In genomic region chr10:132096863-132097478, GRCh38 we compare ENCODE assay signal across 23 cellular contexts. TPM values are rescaled to one million over a fixed set of nuclear protein-coding genes. Genes with fewer than 3 reads are reported as not detected.
"Had no signal": no experiment of that assay in that cellular context is flagged by ENCODE, and none has a peak within 500 bp of the region (broad histone marks: within the 10 kb centered on the region; RNA-seq: fewer than 3 reads in every experiment).

No MANE protein-coding gene starts in this region.

- FAIRE-seq: small intestine had no signal

- H3K9ac ChIP-seq: parathyroid adenoma had no signal

- H3K9me3 ChIP-seq: adrenal gland, ascending aorta, left ventricle myocardium inferior, right lobe of liver, transverse colon, uterus had no signal

- H3K36me3 Mint-ChIP-seq: activated naive CD4-positive, alpha-beta T cell treated with anti-CD3 and anti-CD28 coated beads, Interleukin-2, amount 50 U/mL, for 24 hours; stimulated activated memory B cell treated with anti-CD40 and anti-IgM and Interleukin-4, amounts not matched to agents 10 μg/mL and 1 μg/mL and 100 μg/mL, for 72 hours had no signal

- H2AFZ ChIP-seq: parathyroid adenoma had no signal

- H3K36me3 ChIP-seq: adrenal gland, ascending aorta, brain microvascular endothelial cell, left ventricle myocardium inferior, right lobe of liver, transverse colon, uterus had no signal

- H3K4me3 ChIP-seq: adrenal gland, ascending aorta, left ventricle myocardium inferior, right lobe of liver, transverse colon, uterus had no signal

- H3K9me3 Mint-ChIP-seq: activated naive CD4-positive, alpha-beta T cell treated with anti-CD3 and anti-CD28 coated beads, Interleukin-2, amount 50 U/mL, for 24 hours; activated T-helper 1 cell treated with anti-CD3 and anti-CD28 coated beads, Interleukin-12 subunit alpha, Interleukin-12 subunit beta, Interleukin-2, Interleukin-4 antibody, amounts not matched to agents 30 ng/mL and 10 ng/mL and 1 ng/mL, durations not matched to agents 14 hours and 24 hours and 36 hours; stimulated activated memory B cell treated with anti-CD40 and anti-IgM and Interleukin-4, amounts not matched to agents 10 μg/mL and 1 μg/mL and 100 μg/mL, for 72 hours had no signal

- H3K27ac ChIP-seq: adrenal gland, ascending aorta, brain microvascular endothelial cell, foreskin keratinocyte, parathyroid adenoma, right lobe of liver, transverse colon, uterus had no signal

- H3K4me1 Mint-ChIP-seq: activated naive CD4-positive, alpha-beta T cell treated with anti-CD3 and anti-CD28 coated beads, Interleukin-2, amount 50 U/mL, for 24 hours; nephron; stimulated activated memory B cell treated with anti-CD40 and anti-IgM and Interleukin-4, amounts not matched to agents 10 μg/mL and 1 μg/mL and 100 μg/mL, for 72 hours had no signal

- H3K4me3 Mint-ChIP-seq: activated naive CD4-positive, alpha-beta T cell treated with anti-CD3 and anti-CD28 coated beads, Interleukin-2, amount 50 U/mL, for 24 hours; activated T-helper 1 cell treated with anti-CD3 and anti-CD28 coated beads, Interleukin-12 subunit alpha, Interleukin-12 subunit beta, Interleukin-2, Interleukin-4 antibody, amounts not matched to agents 30 ng/mL and 10 ng/mL and 1 ng/mL, durations not matched to agents 14 hours and 24 hours and 36 hours; nephron; stimulated activated memory B cell treated with anti-CD40 and anti-IgM and Interleukin-4, amounts not matched to agents 10 μg/mL and 1 μg/mL and 100 μg/mL, for 72 hours had no signal

- H3K27me3 ChIP-seq: adrenal gland, ascending aorta, brain microvascular endothelial cell, foreskin keratinocyte, right lobe of liver, transverse colon, uterus had no signal

- H3K4me1 ChIP-seq: adrenal gland, ascending aorta, foreskin keratinocyte, parathyroid adenoma, right lobe of liver, transverse colon, uterus had no signal

- H3K27ac Mint-ChIP-seq: activated naive CD4-positive, alpha-beta T cell treated with anti-CD3 and anti-CD28 coated beads, Interleukin-2, amount 50 U/mL, for 24 hours; activated T-helper 1 cell treated with anti-CD3 and anti-CD28 coated beads, Interleukin-12 subunit alpha, Interleukin-12 subunit beta, Interleukin-2, Interleukin-4 antibody, amounts not matched to agents 30 ng/mL and 10 ng/mL and 1 ng/mL, durations not matched to agents 14 hours and 24 hours and 36 hours; nephron; stimulated activated memory B cell treated with anti-CD40 and anti-IgM and Interleukin-4, amounts not matched to agents 10 μg/mL and 1 μg/mL and 100 μg/mL, for 72 hours had no signal

- DNase-seq: activated CD4-positive, alpha-beta T cell treated with anti-CD3 and anti-CD28 coated beads for 1 hour; activated CD4-positive, alpha-beta T cell treated with anti-CD3 and anti-CD28 coated beads, Interleukin-2, amount 50 U/mL, for 4 hours; activated gamma-delta T cell treated with Interleukin-2 at 50 U/mL for 16 hours; activated T-cell treated with anti-CD3 and anti-CD28 coated beads for 4 hours; caudate nucleus; effector memory CD4-positive, alpha-beta T cell; left ventricle myocardium inferior; midbrain; right lobe of liver; stimulated activated CD4-positive, alpha-beta T cell treated with anti-CD3 and anti-CD28 coated beads, Interleukin-2, amount 100 ng/mL, for 24 hours; T-helper 9 cell; transverse colon; uterus had no signal

- ATAC-seq: right lobe of liver; stimulated activated memory B cell treated with anti-CD40 and anti-IgM and Interleukin-4, amounts not matched to agents 10 μg/mL and 1 μg/mL and 100 μg/mL, for 72 hours had no signal

RNA-seq across cellular contexts. Expression of gene JAKMIP3, which starts 31.2 kb away (rescaled TPM):
- total RNA-seq: ascending aorta had no signal
- polyA plus RNA-seq: foreskin keratinocyte had no signal
